ENCODE assay signal across 1 cellular context in genomic region chr9:113150670-113151591, GRCh38.
A peak's percentile ranks its signal among the peaks of the same experiment; 100 is the strongest.
TF ChIP-seq lines count a peak whose summit lies in the region.

TSS of gene SLC31A2 (plus strand) at chr9:113151007. CDS start at chr9:113151075, 68 bp downstream.

TF ChIP-seq in H1, 55 proteins besides CTCF, POLR2A, EP300 and RAD21:
- TF ChIP-seq KDM5A (IDR thresholded peaks at IDR 0.05; ENCODE audit: low read length), result no peak
- TF ChIP-seq PHF8 (conservative IDR thresholded peaks at IDR 0.05; ENCODE audit: low read depth, low read length), result peak; percentile 46; the same call in 1 of the 2 replicates
- TF ChIP-seq SIN3A (conservative IDR thresholded peaks at IDR 0.05 in 1 of 2, IDR thresholded peaks at IDR 0.05 in 1 of 2; ENCODE audit: low read depth in 1 of 2, low read length in 2 of 2), result peak in 1 of 2 experiments; percentile 62; a peak in 2 of 4 replicates
- TF ChIP-seq CREB1 (IDR thresholded peaks at IDR 0.05), result peak; percentile 50
- TF ChIP-seq FOSL1 (IDR thresholded peaks at IDR 0.05; ENCODE audit: insufficient read depth, low read depth, low read length), result no peak
- peak; percentile 85 for TF ChIP-seq ASH2L (IDR thresholded peaks at IDR 0.05; ENCODE audit: low read length)
- TF ChIP-seq KDM1A (IDR thresholded peaks at IDR 0.05; ENCODE audit: borderline replicate concordance, low read length), result no peak
- peak; percentile 88 for TF ChIP-seq USF2 (IDR thresholded peaks at IDR 0.05; ENCODE audit: low read length)
- TF ChIP-seq SAP30 (IDR thresholded peaks at IDR 0.05; ENCODE audit: insufficient read depth, insufficient replicate concordance, low read length), result peak; percentile 79
- TF ChIP-seq ATF3 (IDR thresholded peaks at IDR 0.05; ENCODE audit: insufficient read depth, low read depth, low read length), result peak; percentile 82
- peak; percentile 72 for TF ChIP-seq TAF1 (IDR thresholded peaks at IDR 0.05; ENCODE audit: low read depth, low read length)
- peak; percentile 76 for TF ChIP-seq KDM4A (IDR thresholded peaks at IDR 0.05; ENCODE audit: low read depth, low read length, severe bottlenecking)
- 0 out of 4 replicates have a peak, but pooled peaks of 1 of the 2 experiments have one; percentile 7 for TF ChIP-seq HDAC2 (IDR thresholded peaks at IDR 0.05; ENCODE audit: borderline replicate concordance in 1 of 2, low read depth in 2 of 2, low read length in 2 of 2)
- TF ChIP-seq SIRT6 (IDR thresholded peaks at IDR 0.05; ENCODE audit: low read length), result no peak
- no peak for TF ChIP-seq CEBPB (IDR thresholded peaks at IDR 0.05; ENCODE audit: low read depth, low read length)
- peak; percentile 18; the same call in 1 of the 2 replicates for TF ChIP-seq TBP (IDR thresholded peaks at IDR 0.05; ENCODE audit: low read depth, low read length)
- no peak for TF ChIP-seq SP2 (IDR thresholded peaks at IDR 0.05; ENCODE audit: low read length)
- no peak for TF ChIP-seq TCF12 (IDR thresholded peaks at IDR 0.05; ENCODE audit: low read depth, low read length)
- 0 out of 2 replicates have a peak, but pooled peaks have one; percentile 50 for TF ChIP-seq YY1 (IDR thresholded peaks at IDR 0.05; ENCODE audit: low read depth, low read length)
- 0 out of 2 replicates have a peak, but pooled peaks have one; percentile 43 for TF ChIP-seq MAX (IDR thresholded peaks at IDR 0.05)
- peak; percentile 49 for TF ChIP-seq SIX5 (IDR thresholded peaks at IDR 0.05; ENCODE audit: low read depth, low read length)
